In genomic region chrX:52346462-52347165, GRCh38 we compare ENCODE assay signal across 12 cellular contexts. TPM values are rescaled to one million over a fixed set of nuclear protein-coding genes. Genes with fewer than 3 reads are reported as not detected.
DNase-seq lines count a peak whose midpoint lies in the region; ATAC-seq and TF ChIP-seq lines count a peak whose summit lies in the region.
"Had no signal": no experiment of that assay in that cellular context is flagged by ENCODE, and none has a peak within 500 bp of the region (broad histone marks: within the 10 kb centered on the region; RNA-seq: fewer than 3 reads in every experiment).

No MANE protein-coding gene starts in this region.

- H3K4me1 ChIP-seq in left lung = no peaks in the 10 kb centered on the region
- H3K4me1 ChIP-seq: SJSA1 had no signal

- no peaks in the 10 kb centered on the region for H3K36me3 ChIP-seq in left lung
- H3K36me3 ChIP-seq: SJSA1 had no signal

- ATAC-seq in left lung (peak; percentile 59), HG02623 (IDR thresholded peaks at IDR 0.05; ENCODE audit: unreplicated experiment) (no peak)
- ATAC-seq: naive thymus-derived CD4-positive, alpha-beta T cell had no signal

- no peaks in the 10 kb centered on the region for H3K27me3 ChIP-seq in left lung
- H3K27me3 ChIP-seq: SJSA1 had no signal

- no peaks in the 10 kb centered on the region for H3K9me3 ChIP-seq in left lung
- H3K9me3 ChIP-seq: SJSA1 had no signal

- H3K27ac ChIP-seq in left lung = no peak overlapping the region
- H3K27ac ChIP-seq: SJSA1 had no signal

- peak; percentile 88 for DNase-seq in Caki2 (ENCODE audit: low read depth)
- DNase-seq in HCEC 1CT = peak; percentile 8
- peak; percentile 51 to 62 for DNase-seq in activated T-cell treated with anti-CD3 and anti-CD28 coated beads, Interleukin-2, amount 50 U/mL, for 48 hours
- DNase-seq in left lung = no peak
- DNase-seq in SKM-1 treated with dmso at 0.1 percent for 144 hours (lab: John Stamatoyannopoulos, UW; ENCODE audit: unreplicated experiment) = no peak
- no peak for DNase-seq in NCI-H774 (lab: John Stamatoyannopoulos, UW)
- no peak for DNase-seq in hippocampal formation (lab: John Stamatoyannopoulos, UW)
- DNase-seq: cortex of kidney; naive thymus-derived CD4-positive, alpha-beta T cell; NCI-H524 had no signal

- no peak for TF ChIP-seq CTCF in left lung (IDR thresholded peaks at IDR 0.05)

- intact Hi-C loops in left lung (cut with DNase I) = no loop called here

- no peak overlapping the region for H3K4me3 ChIP-seq in left lung
- H3K4me3 ChIP-seq: SJSA1 had no signal

- in situ Hi-C loops in Caki2 (cut with HindIII; ENCODE audit: low pct_unique_long_range_greater_than_20kb, low sequenced_read_pairs) = no loop called here

RNA-seq across cellular contexts. Expression of gene XAGE2, which starts 22.2 kb away (rescaled TPM):
- not detected in 2 replicates for total RNA-seq in Caki2 (2014; rRNA removed; shearing (Covaris generic); ENCODE audit: low replicate concordance)
- 1 to 10 TPM in 1 of 2 donors, under 1 TPM in 1; 0.65 to 3.1 TPM for total RNA-seq in left lung
- total RNA-seq: naive thymus-derived CD4-positive, alpha-beta T cell had no signal

Comparison
In these comparisons a context has a peak if more than half of its experiments do, and no peak if none do; other contexts are left out.
1. DNase-seq: peak in Caki2 (single experiment), HCEC 1CT (single experiment) and activated T-cell treated with anti-CD3 and anti-CD28 coated beads, Interleukin-2, amount 50 U/mL, for 48 hours (2 of 2); none in left lung (0 of 2), SKM-1 treated with dmso at 0.1 percent for 144 hours (single experiment), NCI-H774 (single experiment) and hippocampal formation (0 of 2).